ENCODE assay signal across 24 cellular contexts in genomic region chr2:120707816-120708215, GRCh38. TPM values are rescaled to one million over a fixed set of nuclear protein-coding genes. Genes with fewer than 3 reads are reported as not detected.
"Had no signal": no experiment of that assay in that cellular context is flagged by ENCODE, and none has a peak within 500 bp of the region (broad histone marks: within the 10 kb centered on the region; RNA-seq: fewer than 3 reads in every experiment).

No MANE protein-coding gene starts in this region.

- ATAC-seq: activated CD4-positive, CD25-positive, alpha-beta regulatory T cell treated with anti-CD3 and anti-CD28 coated beads, Interleukin-2, amount 50 U/mL, for 24 hours; activated CD8-positive, alpha-beta T cell treated with anti-CD3 and anti-CD28 coated beads, Interleukin-2, amount 10 ng/mL, durations not matched to agents 7 days and 5 days; Panc1 had no signal

- H3K4me3 Mint-ChIP-seq: activated CD8-positive, alpha-beta T cell treated with anti-CD3 and anti-CD28 coated beads, Interleukin-2, amount 10 ng/mL, durations not matched to agents 7 days and 5 days; activated naive CD8-positive, alpha-beta T cell had no signal

- H3K36me3 ChIP-seq: brain microvascular endothelial cell, cardiac muscle cell, SJCRH30 had no signal

- H3K36me3 Mint-ChIP-seq: activated naive CD8-positive, alpha-beta T cell had no signal

- H3K27me3 ChIP-seq: brain microvascular endothelial cell, SJCRH30 had no signal

- H3K4me3 ChIP-seq: cardiac muscle cell, SJCRH30 had no signal

- H3K27ac Mint-ChIP-seq: activated CD8-positive, alpha-beta T cell treated with anti-CD3 and anti-CD28 coated beads, Interleukin-2, amount 10 ng/mL, durations not matched to agents 7 days and 5 days; activated naive CD8-positive, alpha-beta T cell had no signal

- DNase-seq: activated CD4-positive, alpha-beta T cell treated with anti-CD3 and anti-CD28 coated beads for 4 hours; activated CD8-positive, alpha-beta memory T cell treated with anti-CD3 and anti-CD28 coated beads, Interleukin-2, amount 50 U/mL, for 48 hours; activated CD8-positive, alpha-beta T cell treated with anti-CD3 and anti-CD28 coated beads, Interleukin-2, amount 10 ng/mL, durations not matched to agents 7 days and 5 days; activated naive CD4-positive, alpha-beta T cell treated with Interleukin-2 at 50 U/mL for 16 hours; activated T-cell treated with anti-CD3 and anti-CD28 coated beads, Interleukin-2, amount 50 U/mL, for 1 hour; brain microvascular endothelial cell; MV-4-11; NCI-H1092 treated with DMSO at 0.1 percent for 48 hours; NCI-H1417 treated with DMSO at 0.1 percent for 48 hours; NCI-H1694; NCI-H2029 treated with DMSO at 0.1 percent for 48 hours; NCI-H345; NCI-H510A; NCI-H526 treated with DMSO at 0.1 percent for 48 hours; NCI-H82; Right ventricle myocardium superior; SJCRH30; SK-N-SH; T-helper 1 cell had no signal

- H3K27me3 Mint-ChIP-seq: activated naive CD8-positive, alpha-beta T cell had no signal

RNA-seq across cellular contexts. Expression of gene GLI2, which starts 27.9 kb away (rescaled TPM):
- total RNA-seq: OCI-LY7 had no signal
